ENCODE assay signal across 1 cellular context in the genomic region with DNA sequence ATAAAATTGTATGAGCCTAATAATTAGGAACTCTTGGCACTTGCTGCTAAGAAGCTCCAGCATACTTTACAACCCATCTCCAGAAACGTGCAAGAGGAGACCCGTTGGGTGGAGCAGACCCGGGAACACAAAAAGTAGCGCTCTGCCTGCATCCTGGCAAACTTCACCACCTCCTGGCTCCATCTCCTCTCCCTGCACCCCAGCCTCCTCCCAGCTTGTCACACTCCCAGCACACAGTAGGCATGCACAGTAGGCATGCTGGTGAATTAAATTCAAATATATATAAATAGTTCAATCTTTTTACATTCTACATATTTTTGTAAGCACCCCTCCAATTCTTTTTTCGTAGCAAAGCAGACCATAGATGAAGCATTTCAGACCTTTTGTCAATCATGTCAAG.
TF ChIP-seq lines count a peak whose summit lies in the region.

No MANE protein-coding gene starts in this region.

TF ChIP-seq in H1, 55 proteins besides CTCF, POLR2A, EP300 and RAD21:
- TF ChIP-seq HDAC6 (IDR thresholded peaks at IDR 0.05; ENCODE audit: low read depth, low read length) (no peak), EGR1 (IDR thresholded peaks at IDR 0.05; ENCODE audit: borderline replicate concordance, low read depth, low read length) (no peak), PHF8 (conservative IDR thresholded peaks at IDR 0.05; ENCODE audit: low read depth, low read length) (no peak), SIX5 (IDR thresholded peaks at IDR 0.05; ENCODE audit: low read depth, low read length) (no peak), RBBP5 (IDR thresholded peaks at IDR 0.05; ENCODE audit: borderline replicate concordance, low read depth, low read length) (no peak), SP1 (IDR thresholded peaks at IDR 0.05; ENCODE audit: low read depth, low read length) (no peak), BRCA1 (IDR thresholded peaks at IDR 0.05; ENCODE audit: low read depth, low read length) (no peak), EZH2 (IDR thresholded peaks at IDR 0.05; ENCODE audit: low read depth, low read length, severe bottlenecking) (no peak), SRF (IDR thresholded peaks at IDR 0.05; ENCODE audit: low read depth, low read length) (no peak), CBX8 (IDR thresholded peaks at IDR 0.05; ENCODE audit: borderline replicate concordance, low read depth, low read length) (no peak), SP2 (IDR thresholded peaks at IDR 0.05; ENCODE audit: low read length) (no peak), NRF1 (IDR thresholded peaks at IDR 0.05; ENCODE audit: low read depth, low read length) (no peak), KDM4A (IDR thresholded peaks at IDR 0.05; ENCODE audit: low read depth, low read length, severe bottlenecking) (no peak), KDM5A (IDR thresholded peaks at IDR 0.05; ENCODE audit: low read length) (no peak), MAFK (IDR thresholded peaks at IDR 0.05; ENCODE audit: low read depth, low read length) (no peak), TAF1 (IDR thresholded peaks at IDR 0.05; ENCODE audit: low read depth, low read length) (no peak)
- TF ChIP-seq, protein P1, sequence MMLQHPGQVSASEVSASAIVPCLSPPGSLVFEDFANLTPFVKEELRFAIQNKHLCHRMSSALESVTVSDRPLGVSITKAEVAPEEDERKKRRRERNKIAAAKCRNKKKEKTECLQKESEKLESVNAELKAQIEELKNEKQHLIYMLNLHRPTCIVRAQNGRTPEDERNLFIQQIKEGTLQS (IDR thresholded peaks at IDR 0.05; ENCODE audit: insufficient read depth, low read depth, low read length), result no peak
